ENCODE assay signal across 14 cellular contexts in the genomic region with DNA sequence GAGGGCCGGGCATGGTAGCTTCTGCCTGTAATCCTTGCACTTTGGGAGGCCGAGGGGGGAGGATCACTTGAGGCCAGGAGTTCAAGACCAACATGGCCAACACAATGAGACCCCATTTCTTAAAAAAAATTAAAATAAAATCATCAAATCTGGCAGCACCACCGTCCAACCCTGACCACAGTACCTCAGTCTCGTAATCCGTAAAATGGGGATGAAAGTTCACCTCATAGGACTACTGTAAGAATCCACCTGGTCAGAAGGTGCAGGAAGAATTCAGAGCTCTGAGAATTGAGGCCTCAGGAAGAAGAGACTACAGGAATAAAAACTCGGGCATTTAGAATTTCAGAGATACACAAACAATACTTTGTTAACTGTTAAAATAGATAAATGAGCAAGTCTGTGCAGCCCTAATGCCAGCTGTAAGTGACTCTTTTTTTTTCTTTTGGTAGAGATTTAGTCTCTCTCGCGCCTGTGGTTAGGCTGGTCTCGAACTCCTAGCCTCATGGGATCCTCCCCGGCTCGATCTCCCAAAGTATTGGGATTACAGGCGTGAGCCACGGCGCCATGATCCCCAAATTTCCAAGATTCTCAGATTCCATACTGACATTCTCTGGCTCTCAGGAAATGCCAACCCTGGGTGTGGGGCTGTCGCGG. TPM values are rescaled to one million over a fixed set of nuclear protein-coding genes. Genes with fewer than 3 reads are reported as not detected.
DNase-seq lines count a peak whose midpoint lies in the region; TF ChIP-seq lines count a peak whose summit lies in the region.
"Had no signal": no experiment of that assay in that cellular context is flagged by ENCODE, and none has a peak within 500 bp of the region (broad histone marks: within the 10 kb centered on the region; RNA-seq: fewer than 3 reads in every experiment).

No MANE protein-coding gene starts in this region.

- DNase-seq in endodermal cell: no peak
- no peak for DNase-seq in osteocyte (ENCODE audit: extremely low spot score, unreplicated experiment)
- no peak for DNase-seq in DMS114 treated with DMSO at 0.1 percent for 48 hours (lab: John Stamatoyannopoulos, UW; ENCODE audit: unreplicated experiment)
- no peak for DNase-seq in NCI-H1092 treated with DMSO at 0.1 percent for 48 hours (lab: John Stamatoyannopoulos, UW)
- DNase-seq in medulla oblongata (ENCODE audit: extremely low spot score): no peak
- no peak for DNase-seq in NCI-H526 (lab: John Stamatoyannopoulos, UW)
- DNase-seq: AML-193, NCI-H2029, NCI-H82 had no signal

- peak overlapping the region; percentile 26; the same call in 1 of the 2 replicates for H3K9ac ChIP-seq in ES-I3 (ENCODE audit: low read depth, low read length)
- no peak overlapping the region for H3K9ac ChIP-seq in OCI-LY1 (ENCODE audit: low read length)
- H3K9ac ChIP-seq in endodermal cell (ENCODE audit: extremely low read depth, low read length, poor library complexity, severe bottlenecking): no peak overlapping the region

- WGBS in endodermal cell (ENCODE audit: insufficient coverage in 1 of 2, insufficient read length in 1 of 2), 2 experiments: 72 to 83% methylated on average over 13 to 16 of the region's 16 CpGs

- H3K27ac Mint-ChIP-seq in endodermal cell (peak overlapping the region; percentile 77), osteocyte (ENCODE audit: unreplicated experiment) (peak overlapping the region; percentile 87)
- H3K27ac Mint-ChIP-seq: activated naive CD4-positive, alpha-beta T cell treated with anti-CD3 and anti-CD28 coated beads, Interleukin-2, amount 10 ng/mL, durations not matched to agents 7 days and 5 days had no signal

- H3K4me3 ChIP-seq in OCI-LY1 (ENCODE audit: low read depth, low read length, poor library complexity, severe bottlenecking) (no peak overlapping the region), endodermal cell (ENCODE audit: low read length) (no peak overlapping the region)
- H3K4me3 ChIP-seq: mucosa of descending colon had no signal

- no peaks in the 10 kb centered on the region for H3F3A ChIP-seq in OCI-LY1 (ENCODE audit: insufficient read depth, low read length)

- peak overlapping the region; percentile 43; the same call in 1 of the 2 replicates for H3K4me2 ChIP-seq in OCI-LY1 (ENCODE audit: low read length)

- H3K9me3 Mint-ChIP-seq in endodermal cell: no peaks in the 10 kb centered on the region
- no peaks in the 10 kb centered on the region for H3K9me3 Mint-ChIP-seq in osteocyte (ENCODE audit: unreplicated experiment)
- H3K9me3 Mint-ChIP-seq: activated naive CD4-positive, alpha-beta T cell treated with anti-CD3 and anti-CD28 coated beads, Interleukin-2, amount 10 ng/mL, durations not matched to agents 7 days and 5 days had no signal

- no peaks in the 10 kb centered on the region for H3K27me3 ChIP-seq in OCI-LY1 (ENCODE audit: insufficient read depth, low read length)
- H3K27me3 ChIP-seq in endodermal cell (ENCODE audit: control insufficient read depth, insufficient read depth, low read length, poor library complexity, severe bottlenecking): no peaks in the 10 kb centered on the region

- H2AFZ ChIP-seq in OCI-LY1 (ENCODE audit: low read length): no peak overlapping the region

- H3K27me3 Mint-ChIP-seq in endodermal cell (ENCODE audit: insufficient read depth) (peaks cover 25% of the 10 kb centered on the region), osteocyte (ENCODE audit: unreplicated experiment) (no peaks in the 10 kb centered on the region)

- peaks cover 3% of the 10 kb centered on the region for H3K36me3 Mint-ChIP-seq in endodermal cell (ENCODE audit: low read depth)
- H3K36me3 Mint-ChIP-seq in osteocyte (ENCODE audit: unreplicated experiment): no peaks in the 10 kb centered on the region

- H4K20me1 ChIP-seq in OCI-LY1 (ENCODE audit: insufficient read depth, low read length): no peaks in the 10 kb centered on the region

- H3K4me3 Mint-ChIP-seq in endodermal cell: peak overlapping the region; percentile 86
- no peak overlapping the region for H3K4me3 Mint-ChIP-seq in osteocyte (ENCODE audit: unreplicated experiment)
- H3K4me3 Mint-ChIP-seq: activated naive CD4-positive, alpha-beta T cell treated with anti-CD3 and anti-CD28 coated beads, Interleukin-2, amount 10 ng/mL, durations not matched to agents 7 days and 5 days had no signal

- H3K27ac ChIP-seq in OCI-LY1 (ENCODE audit: low read depth, low read length, poor library complexity, severe bottlenecking): no peak overlapping the region
- no peak overlapping the region for H3K27ac ChIP-seq in endodermal cell (ENCODE audit: low read depth, low read length)

- TF ChIP-seq CTCF in OCI-LY1 (IDR thresholded peaks at IDR 0.05; ENCODE audit: low read length) (peak; percentile 86; the same call in 1 of the 2 replicates), endodermal cell (conservative IDR thresholded peaks at IDR 0.05) (no peak), osteocyte (IDR thresholded peaks at IDR 0.05) (peak; percentile 71)

- H3K79me2 ChIP-seq in OCI-LY1 (ENCODE audit: insufficient read depth, low read length): no peaks in the 10 kb centered on the region

- peaks cover 23% of the 10 kb centered on the region for H3K4me1 Mint-ChIP-seq in endodermal cell
- peaks cover 44% of the 10 kb centered on the region for H3K4me1 Mint-ChIP-seq in osteocyte (ENCODE audit: unreplicated experiment)

- no peaks in the 10 kb centered on the region for H3K9me3 ChIP-seq in ES-I3 (ENCODE audit: control insufficient read depth, insufficient read depth, low read length)
- H3K9me3 ChIP-seq in OCI-LY1 (ENCODE audit: low read length): no peaks in the 10 kb centered on the region
- H3K9me3 ChIP-seq in endodermal cell (ENCODE audit: control insufficient read depth, low read length): no peaks in the 10 kb centered on the region
- H3K9me3 ChIP-seq: esophagus muscularis mucosa, mucosa of descending colon had no signal

- H3K9me2 ChIP-seq in OCI-LY1 (ENCODE audit: low read depth, low read length): no peaks in the 10 kb centered on the region

- H3K4me1 ChIP-seq in ES-I3 (ENCODE audit: insufficient read depth, low read length) (peaks cover 18% of the 10 kb centered on the region), OCI-LY1 (ENCODE audit: insufficient read depth, low read length, severe bottlenecking) (peaks cover 36% of the 10 kb centered on the region), endodermal cell (ENCODE audit: control insufficient read depth, insufficient read depth, low read length) (peaks cover 4% of the 10 kb centered on the region)

- no peaks in the 10 kb centered on the region for H3K36me3 ChIP-seq in ES-I3 (ENCODE audit: insufficient read depth, low read length)
- H3K36me3 ChIP-seq in OCI-LY1 (ENCODE audit: insufficient read depth, low read length): no peaks in the 10 kb centered on the region
- H3K36me3 ChIP-seq in endodermal cell (ENCODE audit: control insufficient read depth, insufficient read depth, low read length): peaks cover 11% of the 10 kb centered on the region

RNA-seq across cellular contexts. Expression of gene PPP1R13L, which starts 2.9 kb away (rescaled TPM):
- total RNA-seq in endodermal cell (10 to 100 TPM; 17.9 to 26.4 TPM), osteocyte (48.7 and 53.5 TPM in 2 replicates)
- 21.8 TPM for polyA plus RNA-seq in endodermal cell (2013, experiment 1 of 2)
- polyA plus RNA-seq in endodermal cell (2013, experiment 2 of 2): 16.7 TPM

RNA-seq across cellular contexts. Expression of gene POLR1G, which starts 4.5 kb away (rescaled TPM):
- total RNA-seq in endodermal cell (10 to 100 TPM; 13.2 to 16.0 TPM), osteocyte (7.6 and 9.1 TPM in 2 replicates)
- polyA plus RNA-seq in endodermal cell (2013, experiment 1 of 2): 6.8 TPM
- 6.2 TPM for polyA plus RNA-seq in endodermal cell (2013, experiment 2 of 2)

RNA-seq across cellular contexts. Expression of gene ERCC1, which starts 21.8 kb away (rescaled TPM):
- total RNA-seq in endodermal cell (10 to 100 TPM; 53.5 to 63.6 TPM), osteocyte (96.7 and 117 TPM in 2 replicates)
- polyA plus RNA-seq in endodermal cell (2013, experiment 1 of 2): 70.3 TPM
- polyA plus RNA-seq in endodermal cell (2013, experiment 2 of 2): 66.1 TPM

RNA-seq across cellular contexts. Expression of gene ERCC2, which starts 31.6 kb away (rescaled TPM):
- total RNA-seq in endodermal cell (100 to 1,000 TPM in 1 of 2 donors, 10 to 100 TPM in 1; 87.9 to 105 TPM), osteocyte (32.1 and 32.7 TPM in 2 replicates)
- 62.3 TPM for polyA plus RNA-seq in endodermal cell (2013, experiment 1 of 2)
- 51.6 TPM for polyA plus RNA-seq in endodermal cell (2013, experiment 2 of 2)
